ENCODE assay signal across 21 cellular contexts in genomic region chr17:19750020-19750572, GRCh38. TPM values are rescaled to one million over a fixed set of nuclear protein-coding genes. Genes with fewer than 3 reads are reported as not detected.
A peak's percentile ranks its signal among the peaks of the same experiment; 100 is the strongest.
DNase-seq lines count a peak whose midpoint lies in the region; ATAC-seq, FAIRE-seq and TF ChIP-seq lines count a peak whose summit lies in the region.
"Had no signal": no experiment of that assay in that cellular context is flagged by ENCODE, and none has a peak within 500 bp of the region (broad histone marks: within the 10 kb centered on the region; RNA-seq: fewer than 3 reads in every experiment).

No MANE protein-coding gene starts in this region.

- H3K27me3 Mint-ChIP-seq in osteocyte (ENCODE audit: unreplicated experiment), result no peaks in the 10 kb centered on the region

- H3K27ac ChIP-seq in A549 (peak overlapping the region; percentile 98 to 100), H1 (ENCODE audit: low read depth, low read length) (no peak overlapping the region)
- H3K27ac ChIP-seq: Peyer's patch had no signal

- H4K5ac ChIP-seq in H1 (ENCODE audit: insufficient read length, low read depth, low read length), result no peak overlapping the region

- no peaks in the 10 kb centered on the region for H3K9me3 Mint-ChIP-seq in osteocyte (ENCODE audit: unreplicated experiment)
- H3K9me3 Mint-ChIP-seq: CD4-positive, alpha-beta T cell had no signal

- H3K18ac ChIP-seq in H1 (ENCODE audit: extremely low read depth, low read length), result no peak overlapping the region; the same call in 1 of the 2 replicates

- in situ Hi-C loops in ACHN (cut with HindIII; ENCODE audit: low pct_ligation_motif_present, low pct_unique_long_range_greater_than_20kb, low sequenced_read_pairs), result no loop called here

- H3K27ac Mint-ChIP-seq in osteocyte (ENCODE audit: unreplicated experiment), result peak overlapping the region; percentile 94
- H3K27ac Mint-ChIP-seq: CD4-positive, alpha-beta T cell had no signal

- TF ChIP-seq EP300 in A549 (IDR thresholded peaks at IDR 0.05), result no peak
- TF ChIP-seq EP300 in H1 (IDR thresholded peaks at IDR 0.05; ENCODE audit: borderline replicate concordance in 1 of 2, low read depth in 2 of 2, low read length in 2 of 2), result no peak

- H3K36me3 Mint-ChIP-seq in osteocyte (ENCODE audit: unreplicated experiment), result no peaks in the 10 kb centered on the region

- no peak overlapping the region for H2BK20ac ChIP-seq in H1 (ENCODE audit: low read length)

- H4K91ac ChIP-seq in H1 (replicated peaks; ENCODE audit: insufficient read length, low read length), result no peak overlapping the region

- H2BK5ac ChIP-seq in H1 (ENCODE audit: low read depth, low read length), result no peak overlapping the region

- H2BK12ac ChIP-seq in H1 (ENCODE audit: low read depth, low read length), result 0 out of 2 replicates have a peak overlapping the region, but pooled peaks have one; percentile 9

- H3K9ac ChIP-seq in H1 (replicated peaks in 1 of 4; ENCODE audit: extremely low read depth in 1 of 4, low read depth in 3 of 4, low read length in 3 of 4), result no peak overlapping the region

- TF ChIP-seq CTCF in A549 (IDR thresholded peaks at IDR 0.05), result no peak
- no peak for TF ChIP-seq CTCF in H1 (IDR thresholded peaks at IDR 0.05; ENCODE audit: control extremely low read depth in 1 of 3, insufficient read depth in 1 of 3, low read depth in 1 of 3, low read length in 3 of 3)
- no peak for TF ChIP-seq CTCF in osteocyte (IDR thresholded peaks at IDR 0.05)

- H2AFZ ChIP-seq in H1 (ENCODE audit: low read length), result no peak overlapping the region

- no peak overlapping the region for H3K56ac ChIP-seq in H1 (replicated peaks; ENCODE audit: insufficient read length, low read depth, low read length)

- TF ChIP-seq RAD21 in A549 (conservative IDR thresholded peaks at IDR 0.05 in 1 of 2, IDR thresholded peaks at IDR 0.05 in 1 of 2) (no peak), H1 (IDR thresholded peaks at IDR 0.05 in 1 of 2, conservative IDR thresholded peaks at IDR 0.05 in 1 of 2; ENCODE audit: low read depth in 2 of 2, low read length in 2 of 2) (no peak)

- H3K4me3 ChIP-seq in A549, result no peak overlapping the region
- H3K4me3 ChIP-seq in H1 (ENCODE audit: extremely low read depth in 1 of 4, insufficient read depth in 2 of 4, low read depth in 3 of 4, low read length in 4 of 4), result no peak overlapping the region
- H3K4me3 ChIP-seq: HAP-1, Peyer's patch had no signal

- 0 out of 2 replicates have a peak overlapping the region, but pooled peaks have one; percentile 65 for H2BK15ac ChIP-seq in H1 (ENCODE audit: low read length)

- H3K27me3 ChIP-seq in H1 (replicated peaks in 1 of 4; ENCODE audit: control insufficient read depth in 3 of 4, extremely low read depth in 1 of 4, insufficient read depth in 3 of 4, low read length in 3 of 4), result peaks cover 0 to 6% (median 1%) of the 10 kb centered on the region in 4 experiments; a peak in 4 of 7 replicates
- H3K27me3 ChIP-seq: Peyer's patch had no signal

- no peak overlapping the region for H2BK120ac ChIP-seq in H1 (replicated peaks; ENCODE audit: low read depth, low read length)

- no peak for TF ChIP-seq POLR2A in A549 (IDR thresholded peaks at IDR 0.05; ENCODE audit: low read length)
- TF ChIP-seq POLR2A in H1 (IDR thresholded peaks at IDR 0.05; ENCODE audit: control extremely low read depth in 1 of 2, low read depth in 2 of 2, low read length in 2 of 2), result no peak

- H3K79me1 ChIP-seq in H1 (ENCODE audit: low read depth, low read length), result no peaks in the 10 kb centered on the region

- intact Hi-C loops in Right ventricle myocardium inferior (cut with DNase I), result loop anchor here (5.0 to 10.0 kb wide), 2 partner anchors 45 to 103 kb away; partner anchors contain the start of gene ALDH3A2

- no peaks in the 10 kb centered on the region for H4K20me1 ChIP-seq in H1 (replicated peaks in 1 of 2; ENCODE audit: control insufficient read depth in 1 of 2, insufficient read depth in 2 of 2, low read length in 2 of 2)

- H3K4me3 Mint-ChIP-seq in osteocyte (ENCODE audit: unreplicated experiment), result no peak overlapping the region
- H3K4me3 Mint-ChIP-seq: CD4-positive, alpha-beta T cell had no signal

- H2AK5ac ChIP-seq in H1 (ENCODE audit: low read depth, low read length), result peak overlapping the region; percentile 75; the same call in 1 of the 2 replicates

- ATAC-seq in A549, result no peak
- no peak for ATAC-seq in Right ventricle myocardium inferior
- no peak for ATAC-seq in GM19455 (IDR thresholded peaks at IDR 0.05; ENCODE audit: unreplicated experiment)

- no peak overlapping the region for H3K14ac ChIP-seq in H1 (ENCODE audit: insufficient read length)

- no peak for DNase-seq in A549 (ENCODE audit: low read depth in 1 of 2, low spot score in 1 of 2)
- no peak for DNase-seq in HTR-8/SVneo (ENCODE audit: insufficient read length, low spot score)
- no peak for DNase-seq in H1 (ENCODE audit: low read depth in 1 of 2, low spot score in 2 of 2)
- no peak for DNase-seq in osteocyte (ENCODE audit: extremely low spot score, unreplicated experiment)
- DNase-seq in ACHN, result no peak
- no peak for DNase-seq in Right ventricle myocardium inferior (ENCODE audit: missing footprints)
- no peak for DNase-seq in NCI-H524 (lab: John Stamatoyannopoulos, UW)
- DNase-seq: CD4-positive, alpha-beta T cell; EL; NCI-H1105 treated with DMSO at 0.1 percent for 48 hours; NCI-H1694 treated with DMSO at 0.1 percent for 48 hours; NCI-H2107; NCI-H2227 treated with DMSO at 0.1 percent for 48 hours; NCI-H524 treated with DMSO at 0.1 percent for 48 hours; SHP77 treated with DMSO at 0.1 percent for 48 hours had no signal

- peaks cover 2% of the 10 kb centered on the region; the same call in 1 of the 2 replicates for H3K23me2 ChIP-seq in H1 (ENCODE audit: low read depth, low read length)

- H3K4me2 ChIP-seq in A549 (peak overlapping the region; percentile 90; the same call in 2 of the 3 replicates), H1 (ENCODE audit: insufficient read depth in 1 of 2, low read depth in 2 of 2, low read length in 2 of 2) (no peak overlapping the region)

- H3K4me1 Mint-ChIP-seq in osteocyte (ENCODE audit: unreplicated experiment), result peaks cover 49% of the 10 kb centered on the region

- 89% methylated on average over 9 of the region's 9 CpGs for WGBS in A549 (ENCODE audit: missing lambda C conversion rate)
- WGBS in H1 (ENCODE audit: extremely low coverage in 1 of 2, insufficient coverage in 1 of 2, insufficient read length in 1 of 2, insufficient replicate concordance in 2 of 2, low coverage in 1 of 2, low lambda C conversion rate in 2 of 2, missing lambda C conversion rate in 1 of 2), 2 experiments, result 92% methylated on average over 9 of the region's 9 CpGs; no CpG with 5 or more reads in 1 of the 2 experiments

- no peak overlapping the region for H3K23ac ChIP-seq in H1 (ENCODE audit: insufficient read length)

- H3K9me3 ChIP-seq in A549, result no peaks in the 10 kb centered on the region
- no peaks in the 10 kb centered on the region for H3K9me3 ChIP-seq in H1 (ENCODE audit: insufficient read depth in 2 of 2, low read depth in 1 of 2, low read length in 1 of 2)
- H3K9me3 ChIP-seq: HAP-1, Peyer's patch had no signal

- H3K79me2 ChIP-seq in H1 (ENCODE audit: control insufficient read depth in 1 of 2, insufficient read depth in 2 of 2, low read length in 2 of 2), result no peaks in the 10 kb centered on the region

- peaks cover 94% of the 10 kb centered on the region for H3K4me1 ChIP-seq in A549
- H3K4me1 ChIP-seq in H1 (replicated peaks in 1 of 4; ENCODE audit: control insufficient read depth in 3 of 4, insufficient read depth in 4 of 4, low read length in 3 of 4), result peaks cover 0 to 5% (median 3%) of the 10 kb centered on the region in 4 experiments; a peak in 5 of 7 replicates

- peak overlapping the region; percentile 57; the same call in 1 of the 2 replicates for H4K8ac ChIP-seq in H1 (ENCODE audit: extremely low read depth, insufficient read depth, low read length)

- POLR2A ChIA-PET in A549 (lab: Yijun Ruan, JAX), result interaction anchor here (0.9 kb wide), 1 partner anchor 102 kb away, joined by 3 read pairs; the partner anchor contains the start of gene ALDH3A2
- POLR2A ChIA-PET in H1 (lab: Charles Lee; ENCODE audit: partially characterized antibody), result no interaction called here

- FAIRE-seq in A549 (lab: Jason Lieb, UNC) (peak; percentile 70), HTR-8/SVneo (lab: Jason Lieb, UNC) (peak; percentile 49), H1 (lab: Jason Lieb, UNC) (no peak)

- no peak overlapping the region for H3K4ac ChIP-seq in H1 (replicated peaks; ENCODE audit: insufficient read length, low read depth, low read length)

- CTCF ChIA-PET in A549 (lab: Yijun Ruan, JAX), result interaction anchor here (0.6 to 20.1 kb wide), 4 partner anchors 13 to 237 kb away, joined by 3 to 681 read pairs (median 12); partner anchors contain the start of gene ALDH3A2
- CTCF ChIA-PET in H1 (lab: Charles Lee; ENCODE audit: partially characterized antibody), result interaction anchor here (1.2 to 3.3 kb wide), 4 partner anchors 9 to 199 kb away, joined by 3 to 14 read pairs (median 8); no protein-coding TSS in a partner anchor

- no peaks in the 10 kb centered on the region for H3K36me3 ChIP-seq in H1 (ENCODE audit: control insufficient read depth in 2 of 4, insufficient read depth in 4 of 4, low read length in 3 of 4)
- H3K36me3 ChIP-seq: HAP-1, Peyer's patch had no signal

RNA-seq across cellular contexts. Expression of gene ALDH3A1, which starts 2.0 kb away (rescaled TPM):
- polyA plus RNA-seq in A549 (2011; rRNA removed) (1,190 and 1,547 TPM in 2 replicates), A549 (2017; fragmentation: RNase III; extraction: RNeasy Plus Mini Kit Qiagen cat#74134 plus additional on column Dnase treatment) (833 to 1,094 TPM (median 959 TPM) in 3 replicates), H1 (2011; rRNA removed) (0.75 and 1.4 TPM in 2 replicates)
- 723 and 1,237 TPM in 2 replicates for polyA plus RNA-seq in A549 (2012; cell fraction: cytosol; rRNA removed)
- 1,160 and 1,222 TPM in 2 replicates for polyA plus RNA-seq in A549 (2012; cell fraction: nucleus; rRNA removed)
- 958 and 1,042 TPM in 2 replicates for polyA minus RNA-seq in A549 (2011; rRNA and poly(A)+ RNA removed)
- total RNA-seq in H1 (2021; fragmentation: NEBNext Ultra II Directional; extraction: Animal tissue kit (Norgen Biotek cat#: 25700)), result 0.37 and 0.46 TPM in 2 replicates
- 0.43 TPM for polyA plus RNA-seq in H1 (2011; cell fraction: cytosol; rRNA removed)
- polyA plus RNA-seq in H1 (2011; cell fraction: nucleus; rRNA removed), result 1.1 TPM
- polyA plus RNA-seq in H1 (2012, experiment 1 of 2), result 0.23 to 0.94 TPM (median 0.48 TPM) in 4 replicates
- polyA plus RNA-seq in H1 (2012, experiment 2 of 2), result 0.30 TPM
- polyA plus RNA-seq in H1 (2013, experiment 1 of 2), result 0.30 TPM
- polyA plus RNA-seq in H1 (2013, experiment 2 of 2), result 0.09 TPM
- 0.69 and 0.83 TPM in 2 replicates for polyA minus RNA-seq in H1 (2011; rRNA and poly(A)+ RNA removed)
- polyA minus RNA-seq in H1 (2011; cell fraction: cytosol; rRNA and poly(A)+ RNA removed), result not detected
- 1.3 TPM for polyA minus RNA-seq in H1 (2011; cell fraction: nucleus; rRNA and poly(A)+ RNA removed)
- total RNA-seq in osteocyte (0.52 and 1.6 TPM in 2 replicates), Right ventricle myocardium inferior (not detected)
- total RNA-seq: A673; CD4-positive, alpha-beta T cell; LHCN-M2 had no signal

RNA-seq across cellular contexts. Expression of gene SLC47A2, which starts 33.7 kb away (rescaled TPM):
- 0.07 and 0.13 TPM in 2 replicates for polyA plus RNA-seq in A549 (2011; rRNA removed)
- 0.04 and 0.05 TPM in 2 replicates for polyA plus RNA-seq in A549 (2012; cell fraction: cytosol; rRNA removed)
- 0.26 and 0.44 TPM in 2 replicates for polyA plus RNA-seq in A549 (2012; cell fraction: nucleus; rRNA removed)
- 0.16 to 0.27 TPM (median 0.22 TPM) in 3 replicates for polyA plus RNA-seq in A549 (2017; fragmentation: RNase III; extraction: RNeasy Plus Mini Kit Qiagen cat#74134 plus additional on column Dnase treatment)
- polyA minus RNA-seq in A549 (2011; rRNA and poly(A)+ RNA removed), result 0.15 and 0.21 TPM in 2 replicates
- total RNA-seq in H1 (2021; fragmentation: NEBNext Ultra II Directional; extraction: Animal tissue kit (Norgen Biotek cat#: 25700)), result not detected in 2 replicates
- not detected in 2 replicates for polyA plus RNA-seq in H1 (2011; rRNA removed)
- not detected for polyA plus RNA-seq in H1 (2011; cell fraction: cytosol; rRNA removed)
- polyA plus RNA-seq in H1 (2011; cell fraction: nucleus; rRNA removed), result not detected
- polyA plus RNA-seq in H1 (2012, experiment 1 of 2), result 0.07 to 0.09 TPM in 2 of 4 replicates, not detected in the others
- polyA plus RNA-seq in H1 (2012, experiment 2 of 2), result not detected
- polyA plus RNA-seq in H1 (2013, experiment 1 of 2), result not detected
- not detected for polyA plus RNA-seq in H1 (2013, experiment 2 of 2)
- not detected in 2 replicates for polyA minus RNA-seq in H1 (2011; rRNA and poly(A)+ RNA removed)
- not detected for polyA minus RNA-seq in H1 (2011; cell fraction: cytosol; rRNA and poly(A)+ RNA removed)
- polyA minus RNA-seq in H1 (2011; cell fraction: nucleus; rRNA and poly(A)+ RNA removed), result not detected
- 0.16 and 0.24 TPM in 2 replicates for total RNA-seq in osteocyte
- not detected for total RNA-seq in Right ventricle myocardium inferior
- total RNA-seq: A673; CD4-positive, alpha-beta T cell; HT1080; LHCN-M2 had no signal
